ENCODE assay signal across 10 cellular contexts in genomic region chrX:134821370-134821769, GRCh38. TPM values are rescaled to one million over a fixed set of nuclear protein-coding genes. Genes with fewer than 3 reads are reported as not detected.
DNase-seq lines count a peak whose midpoint lies in the region; ATAC-seq and TF ChIP-seq lines count a peak whose summit lies in the region.
"Had no signal": no experiment of that assay in that cellular context is flagged by ENCODE, and none has a peak within 500 bp of the region (broad histone marks: within the 10 kb centered on the region; RNA-seq: fewer than 3 reads in every experiment).

No MANE protein-coding gene starts in this region.

- no peaks in the 10 kb centered on the region for H3K9me2 ChIP-seq in MM.1S (replicated peaks; ENCODE audit: insufficient read depth, low read length)

- H3K9ac ChIP-seq in MM.1S (ENCODE audit: low read length) = no peak overlapping the region
- no peak overlapping the region for H3K9ac ChIP-seq in neuronal stem cell (ENCODE audit: low read depth, low read length, poor library complexity)

- H2BK15ac ChIP-seq in neuronal stem cell (ENCODE audit: low read length) = no peak overlapping the region

- no peak for ATAC-seq in GM21447 (IDR thresholded peaks at IDR 0.05; ENCODE audit: unreplicated experiment)
- no peak for ATAC-seq in HG02852 (IDR thresholded peaks at IDR 0.05; ENCODE audit: unreplicated experiment)

- H3K27ac ChIP-seq in MM.1S (ENCODE audit: low read length) (no peak overlapping the region), neuronal stem cell (replicated peaks; ENCODE audit: low read length) (no peak overlapping the region)

- no peak overlapping the region for H2BK12ac ChIP-seq in neuronal stem cell (ENCODE audit: low read length)

- WGBS in neuronal stem cell (ENCODE audit: extremely low coverage in 2 of 2, insufficient read length in 2 of 2, insufficient replicate concordance in 1 of 2), 2 donors = no CpG with 5 or more reads among the region's 3 CpGs

- H3K27me3 ChIP-seq in MM.1S (replicated peaks; ENCODE audit: insufficient read depth, low read length) = no peaks in the 10 kb centered on the region
- no peaks in the 10 kb centered on the region for H3K27me3 ChIP-seq in neuronal stem cell (ENCODE audit: control insufficient read depth in 3 of 3, insufficient read depth in 3 of 3, low read depth in 1 of 3, low read length in 3 of 3)

- TF ChIP-seq CTCF in MM.1S (IDR thresholded peaks at IDR 0.05; ENCODE audit: low read length) = no peak
- TF ChIP-seq CTCF in epithelial cell of esophagus (IDR thresholded peaks at IDR 0.05; ENCODE audit: insufficient read depth, low read depth, low read length, missing control alignments) = no peak

- no peak overlapping the region for H2BK5ac ChIP-seq in neuronal stem cell (ENCODE audit: low read length)

- no peak overlapping the region for H4K91ac ChIP-seq in neuronal stem cell (ENCODE audit: low read depth, low read length, poor library complexity)

- H3K9me3 ChIP-seq in MM.1S (replicated peaks; ENCODE audit: insufficient read depth, low read length) = no peaks in the 10 kb centered on the region
- no peaks in the 10 kb centered on the region for H3K9me3 ChIP-seq in neuronal stem cell (replicated peaks in 1 of 2; ENCODE audit: control insufficient read depth in 2 of 2, insufficient read depth in 1 of 2, low read depth in 1 of 2, low read length in 2 of 2)

- peaks cover 9% of the 10 kb centered on the region for H3K4me1 ChIP-seq in MM.1S (ENCODE audit: low read length)
- H3K4me1 ChIP-seq in neuronal stem cell (ENCODE audit: control insufficient read depth in 2 of 2, insufficient read depth in 1 of 2, low read depth in 1 of 2, low read length in 2 of 2) = no peaks in the 10 kb centered on the region

- DNase-seq in GM03348 (ENCODE audit: low spot score) (peak; percentile 63), MM.1S (peak; percentile 34), epithelial cell of esophagus (ENCODE audit: low read depth) (peak; percentile 30), neuronal stem cell (ENCODE audit: low spot score) (no peak), GM19238 (ENCODE audit: insufficient read length, low spot score) (no peak)
- DNase-seq: activated gamma-delta T cell, KG1 had no signal

- no peaks in the 10 kb centered on the region for H4K20me1 ChIP-seq in MM.1S (ENCODE audit: insufficient read depth, low read length)

- H3K36me3 ChIP-seq in MM.1S (replicated peaks; ENCODE audit: insufficient read depth, low read length) (no peaks in the 10 kb centered on the region), neuronal stem cell (replicated peaks in 1 of 2; ENCODE audit: control insufficient read depth in 2 of 2, insufficient read depth in 2 of 2, low read length in 2 of 2) (no peaks in the 10 kb centered on the region)

- no peaks in the 10 kb centered on the region for H3K79me1 ChIP-seq in neuronal stem cell (ENCODE audit: low read depth, low read length)

- no peak overlapping the region for H2BK120ac ChIP-seq in neuronal stem cell (ENCODE audit: low read depth, low read length)

- H3K4me2 ChIP-seq in MM.1S (ENCODE audit: low read depth, low read length) (0 out of 2 replicates have a peak overlapping the region, but pooled peaks have one; percentile 13), neuronal stem cell (ENCODE audit: insufficient read depth, low read length, poor library complexity, severe bottlenecking) (no peak overlapping the region)

- H3K4ac ChIP-seq in neuronal stem cell (ENCODE audit: low read length) = no peak overlapping the region

- no peak overlapping the region for H3K23ac ChIP-seq in neuronal stem cell (ENCODE audit: low read depth, low read length, poor library complexity)

- H2AFZ ChIP-seq in MM.1S (ENCODE audit: low read length) (no peak overlapping the region), neuronal stem cell (ENCODE audit: low read length) (peak overlapping the region; percentile 10)

- H4K8ac ChIP-seq in neuronal stem cell (ENCODE audit: low read depth, low read length) = no peak overlapping the region

- H3K4me3 ChIP-seq in MM.1S (ENCODE audit: low read length) (no peak overlapping the region), epithelial cell of esophagus (ENCODE audit: low read length) (no peak overlapping the region), neuronal stem cell (ENCODE audit: low read length in 2 of 2) (no peak overlapping the region)
- H3K4me3 ChIP-seq: lung had no signal

- H3F3A ChIP-seq in MM.1S (ENCODE audit: insufficient read depth, low read length) = no peaks in the 10 kb centered on the region

- no peak overlapping the region for H2AK5ac ChIP-seq in neuronal stem cell (ENCODE audit: low read depth, low read length)

- no peaks in the 10 kb centered on the region for H3K79me2 ChIP-seq in MM.1S (ENCODE audit: low read length)

- H3K18ac ChIP-seq in neuronal stem cell (ENCODE audit: low read length) = no peak overlapping the region

- no peak overlapping the region for H3K14ac ChIP-seq in neuronal stem cell (ENCODE audit: low read length)

RNA-seq across cellular contexts. Expression of gene PABIR2, which starts 24.4 kb away (rescaled TPM):
- 24.0 TPM for polyA plus RNA-seq in neuronal stem cell (2013, experiment 1 of 2)
- 22.6 TPM for polyA plus RNA-seq in neuronal stem cell (2013, experiment 2 of 2)

Comparison
In these comparisons a context has a peak if more than half of its experiments do, and no peak if none do; other contexts are left out.
1. DNase-seq: peak in GM03348 (single experiment), MM.1S (single experiment) and epithelial cell of esophagus (single experiment); none in neuronal stem cell (single experiment) and GM19238 (single experiment).